ENCODE assay signal across 14 cellular contexts in genomic region chr9:122056484-122056883, GRCh38. TPM values are rescaled to one million over a fixed set of nuclear protein-coding genes. Genes with fewer than 3 reads are reported as not detected.
DNase-seq lines count a peak whose midpoint lies in the region; ATAC-seq, FAIRE-seq and TF ChIP-seq lines count a peak whose summit lies in the region.
"Had no signal": no experiment of that assay in that cellular context is flagged by ENCODE, and none has a peak within 500 bp of the region (broad histone marks: within the 10 kb centered on the region; RNA-seq: fewer than 3 reads in every experiment).

No MANE protein-coding gene starts in this region.

- H3K27me3 ChIP-seq in foreskin keratinocyte (no peaks in the 10 kb centered on the region), gastroesophageal sphincter (no peaks in the 10 kb centered on the region), brain microvascular endothelial cell (replicated peaks) (no peaks in the 10 kb centered on the region)
- H3K27me3 ChIP-seq: thyroid gland had no signal

- H3K36me3 ChIP-seq in gastroesophageal sphincter, result peaks cover 0 to 17% of the 10 kb centered on the region in 2 donors
- no peaks in the 10 kb centered on the region for H3K36me3 ChIP-seq in brain microvascular endothelial cell (replicated peaks)
- H3K36me3 ChIP-seq: thyroid gland had no signal

- H3K27ac ChIP-seq in foreskin keratinocyte, result no peak overlapping the region
- H3K27ac ChIP-seq in gastroesophageal sphincter, result no peak overlapping the region
- no peak overlapping the region for H3K27ac ChIP-seq in brain microvascular endothelial cell
- H3K27ac ChIP-seq: thyroid gland had no signal

- TF ChIP-seq POLR2A in gastroesophageal sphincter (IDR thresholded peaks at IDR 0.05), result no peak

- no peak for TF ChIP-seq CTCF in foreskin keratinocyte (conservative IDR thresholded peaks at IDR 0.05)
- TF ChIP-seq CTCF in gastroesophageal sphincter (IDR thresholded peaks at IDR 0.05), result no peak
- TF ChIP-seq CTCF in brain microvascular endothelial cell (IDR thresholded peaks at IDR 0.05; ENCODE audit: low read depth, low read length, missing control alignments), result no peak

- H3K9me3 ChIP-seq in gastroesophageal sphincter, result no peaks in the 10 kb centered on the region
- H3K9me3 ChIP-seq: thyroid gland had no signal

- no peak for DNase-seq in left ventricle myocardium superior
- DNase-seq in cardiac septum (ENCODE audit: low spot score), result no peak
- DNase-seq in foreskin keratinocyte, result peak; percentile 43 to 76
- DNase-seq in brain microvascular endothelial cell, result no peak
- no peak for DNase-seq in frontal cortex (ENCODE audit: low spot score in 2 of 2)
- DNase-seq: activated CD4-positive, alpha-beta T cell treated with anti-CD3 and anti-CD28 coated beads, Interleukin-2, amount 50 U/mL, for 4 hours; DMS79; effector CD4-positive, alpha-beta T cell; NCI-H1694; SW 1271; thyroid gland had no signal

- H3K4me1 ChIP-seq in foreskin keratinocyte (peaks cover 6% of the 10 kb centered on the region), gastroesophageal sphincter (peaks cover 0 to 15% (median 0%) of the 10 kb centered on the region in 3 donors)
- H3K4me1 ChIP-seq: thyroid gland had no signal

- 69 to 70% methylated on average over 2 to 3 of the region's 3 CpGs for WGBS in gastroesophageal sphincter (ENCODE audit: low coverage in 1 of 2), 2 donors

- TF ChIP-seq EP300 in gastroesophageal sphincter (IDR thresholded peaks at IDR 0.05), result no peak

- in situ Hi-C loops in brain microvascular endothelial cell (cut with HindIII; ENCODE audit: low pct_ligation_motif_present, low sequenced_read_pairs), result no loop called here

- intact Hi-C loops in left ventricle myocardium superior (cut with micrococcal nuclease) (no loop called here), cardiac septum (cut with DNase I) (no loop called here)

- H3K4me3 ChIP-seq in gastroesophageal sphincter (no peak overlapping the region), brain microvascular endothelial cell (ENCODE audit: low read depth, low read length) (no peak overlapping the region)
- H3K4me3 ChIP-seq: thyroid gland had no signal

- no peak for FAIRE-seq in frontal cortex (lab: Jason Lieb, UNC)

- ATAC-seq in left ventricle myocardium superior (peak; percentile 50), SK-N-SH treated with all-trans-retinoic acid at 6 μM for 48 hours (0 out of 3 replicates have a peak, but pooled peaks have one; percentile 8), foreskin keratinocyte (peak; percentile 78), gastroesophageal sphincter (no peak), GM21717 (IDR thresholded peaks at IDR 0.05; ENCODE audit: unreplicated experiment) (no peak)

TF ChIP-seq in SK-N-SH treated with all-trans-retinoic acid at 6 μM for 48 hours, 23 proteins besides CTCF, POLR2A, EP300 and RAD21:
- TF ChIP-seq TCF4 (CRISPR knock-in tag; IDR thresholded peaks at IDR 0.05; ENCODE audit: borderline replicate concordance), result no peak
- no peak for TF ChIP-seq OSR1 (CRISPR knock-in tag; IDR thresholded peaks at IDR 0.05)
- TF ChIP-seq ZNF70 (CRISPR knock-in tag; IDR thresholded peaks at IDR 0.05), result no peak
- no peak for TF ChIP-seq PPARA (CRISPR knock-in tag; IDR thresholded peaks at IDR 0.05; ENCODE audit: borderline replicate concordance)
- no peak for TF ChIP-seq ZFP3 (CRISPR knock-in tag; IDR thresholded peaks at IDR 0.05)
- TF ChIP-seq TOX (CRISPR knock-in tag; IDR thresholded peaks at IDR 0.05; ENCODE audit: borderline replicate concordance), result no peak
- no peak for TF ChIP-seq ESRRG (CRISPR knock-in tag; IDR thresholded peaks at IDR 0.05)
- TF ChIP-seq, protein P1, sequence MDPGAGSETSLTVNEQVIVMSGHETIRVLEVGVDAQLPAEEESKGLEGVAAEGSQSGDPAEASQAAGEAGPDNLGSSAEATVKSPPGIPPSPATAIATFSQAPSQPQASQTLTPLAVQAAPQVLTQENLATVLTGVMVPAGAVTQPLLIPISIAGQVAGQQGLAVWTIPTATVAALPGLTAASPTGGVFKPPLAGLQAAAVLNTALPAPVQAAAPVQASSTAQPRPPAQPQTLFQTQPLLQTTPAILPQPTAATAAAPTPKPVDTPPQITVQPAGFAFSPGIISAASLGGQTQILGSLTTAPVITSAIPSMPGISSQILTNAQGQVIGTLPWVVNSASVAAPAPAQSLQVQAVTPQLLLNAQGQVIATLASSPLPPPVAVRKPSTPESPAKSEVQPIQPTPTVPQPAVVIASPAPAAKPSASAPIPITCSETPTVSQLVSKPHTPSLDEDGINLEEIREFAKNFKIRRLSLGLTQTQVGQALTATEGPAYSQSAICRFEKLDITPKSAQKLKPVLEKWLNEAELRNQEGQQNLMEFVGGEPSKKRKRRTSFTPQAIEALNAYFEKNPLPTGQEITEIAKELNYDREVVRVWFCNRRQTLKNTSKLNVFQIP (CRISPR knock-in tag; IDR thresholded peaks at IDR 0.05; ENCODE audit: borderline replicate concordance, low read depth), result no peak
- no peak for TF ChIP-seq CSDC2 (CRISPR knock-in tag; IDR thresholded peaks at IDR 0.05)
- TF ChIP-seq, protein P2, sequence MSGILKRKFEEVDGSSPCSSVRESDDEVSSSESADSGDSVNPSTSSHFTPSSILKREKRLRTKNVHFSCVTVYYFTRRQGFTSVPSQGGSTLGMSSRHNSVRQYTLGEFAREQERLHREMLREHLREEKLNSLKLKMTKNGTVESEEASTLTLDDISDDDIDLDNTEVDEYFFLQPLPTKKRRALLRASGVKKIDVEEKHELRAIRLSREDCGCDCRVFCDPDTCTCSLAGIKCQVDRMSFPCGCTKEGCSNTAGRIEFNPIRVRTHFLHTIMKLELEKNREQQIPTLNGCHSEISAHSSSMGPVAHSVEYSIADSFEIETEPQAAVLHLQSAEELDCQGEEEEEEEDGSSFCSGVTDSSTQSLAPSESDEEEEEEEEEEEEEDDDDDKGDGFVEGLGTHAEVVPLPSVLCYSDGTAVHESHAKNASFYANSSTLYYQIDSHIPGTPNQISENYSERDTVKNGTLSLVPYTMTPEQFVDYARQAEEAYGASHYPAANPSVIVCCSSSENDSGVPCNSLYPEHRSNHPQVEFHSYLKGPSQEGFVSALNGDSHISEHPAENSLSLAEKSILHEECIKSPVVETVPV (CRISPR knock-in tag; IDR thresholded peaks at IDR 0.05), result no peak
- no peak for TF ChIP-seq RARB (CRISPR knock-in tag; IDR thresholded peaks at IDR 0.05)
- no peak for TF ChIP-seq GLIS3 (CRISPR knock-in tag; IDR thresholded peaks at IDR 0.05)
- TF ChIP-seq, protein P3, sequence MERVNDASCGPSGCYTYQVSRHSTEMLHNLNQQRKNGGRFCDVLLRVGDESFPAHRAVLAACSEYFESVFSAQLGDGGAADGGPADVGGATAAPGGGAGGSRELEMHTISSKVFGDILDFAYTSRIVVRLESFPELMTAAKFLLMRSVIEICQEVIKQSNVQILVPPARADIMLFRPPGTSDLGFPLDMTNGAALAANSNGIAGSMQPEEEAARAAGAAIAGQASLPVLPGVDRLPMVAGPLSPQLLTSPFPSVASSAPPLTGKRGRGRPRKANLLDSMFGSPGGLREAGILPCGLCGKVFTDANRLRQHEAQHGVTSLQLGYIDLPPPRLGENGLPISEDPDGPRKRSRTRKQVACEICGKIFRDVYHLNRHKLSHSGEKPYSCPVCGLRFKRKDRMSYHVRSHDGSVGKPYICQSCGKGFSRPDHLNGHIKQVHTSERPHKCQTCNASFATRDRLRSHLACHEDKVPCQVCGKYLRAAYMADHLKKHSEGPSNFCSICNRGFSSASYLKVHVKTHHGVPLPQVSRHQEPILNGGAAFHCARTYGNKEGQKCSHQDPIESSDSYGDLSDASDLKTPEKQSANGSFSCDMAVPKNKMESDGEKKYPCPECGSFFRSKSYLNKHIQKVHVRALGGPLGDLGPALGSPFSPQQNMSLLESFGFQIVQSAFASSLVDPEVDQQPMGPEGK (CRISPR knock-in tag; IDR thresholded peaks at IDR 0.05; ENCODE audit: borderline replicate concordance), result no peak
- no peak for TF ChIP-seq ZFP30 (CRISPR knock-in tag; IDR thresholded peaks at IDR 0.05)
- TF ChIP-seq BACH2 (CRISPR knock-in tag; IDR thresholded peaks at IDR 0.05; ENCODE audit: borderline replicate concordance), result no peak
- no peak for TF ChIP-seq SNAI2 (CRISPR knock-in tag; IDR thresholded peaks at IDR 0.05)

RNA-seq across cellular contexts. Expression of gene TTLL11, which starts 36.6 kb away (rescaled TPM):
- total RNA-seq in left ventricle myocardium superior (5.8 TPM), cardiac septum (12.6 TPM), foreskin keratinocyte (9.7 and 12.1 TPM in 2 replicates), gastroesophageal sphincter (10 to 100 TPM; 15.1 to 42.6 (median 29.1) TPM), frontal cortex (23.6 TPM)
- 6.1 and 6.9 TPM in 2 replicates for polyA plus RNA-seq in foreskin keratinocyte

Comparison
In these comparisons a context has a peak if more than half of its experiments do, and no peak if none do; other contexts are left out.
1. ATAC-seq: peak in left ventricle myocardium superior (single experiment), SK-N-SH treated with all-trans-retinoic acid at 6 μM for 48 hours (single experiment) and foreskin keratinocyte (single experiment); none in gastroesophageal sphincter (single experiment) and GM21717 (single experiment).
2. DNase-seq: peak in foreskin keratinocyte (2 of 2); none in left ventricle myocardium superior (single experiment), cardiac septum (single experiment), brain microvascular endothelial cell (single experiment) and frontal cortex (0 of 2).